Comparison of ENCODE assay signal across 8 cellular contexts in the genomic region with DNA sequence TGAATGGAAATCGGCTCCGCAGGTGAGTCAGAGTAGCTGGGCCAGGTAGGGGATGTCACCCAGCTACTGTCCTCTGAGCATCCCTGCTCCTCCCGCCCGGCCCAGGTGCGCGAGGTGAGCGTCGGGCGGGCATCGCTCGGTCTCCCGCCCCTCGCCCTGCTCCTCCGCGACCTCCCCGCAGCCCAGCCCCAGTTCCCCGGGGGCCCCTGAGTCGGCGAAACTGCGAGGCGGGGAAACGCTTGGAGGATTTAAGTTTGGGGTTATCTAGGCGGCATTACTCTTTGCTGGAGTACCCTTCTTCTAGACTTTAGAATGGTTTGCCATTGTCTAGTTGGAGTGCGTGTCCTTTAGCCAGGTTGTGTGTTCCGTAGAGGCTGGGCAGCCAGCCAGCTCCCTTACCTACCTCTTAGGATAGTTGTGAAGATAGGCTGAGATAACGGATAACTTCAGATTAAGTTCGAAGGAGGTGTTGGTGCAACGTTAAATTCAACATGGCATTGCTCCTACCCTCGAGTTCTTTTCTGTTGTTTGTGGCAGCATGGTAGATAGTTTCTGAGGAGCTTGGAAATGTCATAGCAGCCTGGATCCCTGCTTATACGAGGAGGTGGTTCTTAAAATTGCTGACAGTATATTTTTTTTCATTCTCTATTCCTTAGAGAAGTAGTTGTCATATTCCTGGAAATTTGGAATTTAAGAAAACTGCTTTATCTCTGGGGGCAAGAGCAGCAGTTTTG. TPM values are rescaled to one million over a fixed set of nuclear protein-coding genes. Genes with fewer than 3 reads are reported as not detected.
DNase-seq lines count a peak whose midpoint lies in the region; ATAC-seq and TF ChIP-seq lines count a peak whose summit lies in the region.

No MANE protein-coding gene starts in this region.

- no peak for TF ChIP-seq POLR2A in Peyer's patch (IDR thresholded peaks at IDR 0.05)

- peaks cover 41% of the 10 kb centered on the region for H3K4me1 Mint-ChIP-seq in activated T-cell treated with anti-CD3 and anti-CD28 coated beads, Interleukin-2, amount 50 U/mL, for 72 hours (ENCODE audit: low read depth)
- peaks cover 18 to 35% of the 10 kb centered on the region in 2 donors for H3K4me1 Mint-ChIP-seq in effector memory CD8-positive, alpha-beta T cell (ENCODE audit: low read depth in 2 of 2)

- no peaks in the 10 kb centered on the region for H3K27me3 Mint-ChIP-seq in activated T-cell treated with anti-CD3 and anti-CD28 coated beads, Interleukin-2, amount 50 U/mL, for 72 hours (ENCODE audit: low read depth)
- H3K27me3 Mint-ChIP-seq in effector memory CD8-positive, alpha-beta T cell: no peaks in the 10 kb centered on the region

- peak overlapping the region; percentile 67 to 96 (median 90) for H3K4me3 ChIP-seq in Peyer's patch
- H3K4me3 ChIP-seq in mucosa of descending colon: peak overlapping the region; percentile 70

- no peak for TF ChIP-seq CTCF in Peyer's patch (IDR thresholded peaks at IDR 0.05)
- TF ChIP-seq CTCF in mucosa of descending colon (IDR thresholded peaks at IDR 0.05): no peak

- ATAC-seq in activated T-cell treated with anti-CD3 and anti-CD28 coated beads, Interleukin-2, amount 50 U/mL, for 72 hours (replicated peaks in 1 of 2): no peak
- peak; percentile 22 for ATAC-seq in HG03066 (IDR thresholded peaks at IDR 0.05; ENCODE audit: low read depth, unreplicated experiment)
- ATAC-seq in effector memory CD8-positive, alpha-beta T cell (replicated peaks): no peak
- ATAC-seq in mucosa of descending colon: peak; percentile 58

- H3K9me3 Mint-ChIP-seq in activated T-cell treated with anti-CD3 and anti-CD28 coated beads, Interleukin-2, amount 50 U/mL, for 72 hours: no peaks in the 10 kb centered on the region
- no peaks in the 10 kb centered on the region for H3K9me3 Mint-ChIP-seq in effector memory CD8-positive, alpha-beta T cell

- peak overlapping the region; percentile 94 for H3K4me3 Mint-ChIP-seq in activated T-cell treated with anti-CD3 and anti-CD28 coated beads, Interleukin-2, amount 50 U/mL, for 72 hours
- peak overlapping the region; percentile 86 to 93 for H3K4me3 Mint-ChIP-seq in effector memory CD8-positive, alpha-beta T cell

- H3K27me3 ChIP-seq in Peyer's patch: no peaks in the 10 kb centered on the region

- intact Hi-C loops in mucosa of descending colon (cut with DNase I, micrococcal nuclease): no loop called here

- H3K9me3 ChIP-seq in Peyer's patch (no peaks in the 10 kb centered on the region), mucosa of descending colon (no peaks in the 10 kb centered on the region)

- H3K27ac Mint-ChIP-seq in activated T-cell treated with anti-CD3 and anti-CD28 coated beads, Interleukin-2, amount 50 U/mL, for 72 hours: peak overlapping the region; percentile 72
- H3K27ac Mint-ChIP-seq in effector memory CD8-positive, alpha-beta T cell: peak overlapping the region; percentile 98 to 99

- H3K36me3 ChIP-seq in Peyer's patch (no peaks in the 10 kb centered on the region), mucosa of descending colon (ENCODE audit: low read depth) (no peaks in the 10 kb centered on the region)

- peaks cover 0 to 3% of the 10 kb centered on the region in 2 donors for H3K36me3 Mint-ChIP-seq in activated T-cell treated with anti-CD3 and anti-CD28 coated beads, Interleukin-2, amount 50 U/mL, for 72 hours (ENCODE audit: insufficient read depth in 2 of 2)
- peaks cover 7% of the 10 kb centered on the region for H3K36me3 Mint-ChIP-seq in effector memory CD8-positive, alpha-beta T cell (ENCODE audit: insufficient read depth)

- peaks cover 0 to 21% (median 5%) of the 10 kb centered on the region in 4 donors for H3K4me1 ChIP-seq in Peyer's patch
- peaks cover 14% of the 10 kb centered on the region for H3K4me1 ChIP-seq in mucosa of descending colon (ENCODE audit: low read depth)

- peak overlapping the region; percentile 95 to 99 (median 99) for H3K27ac ChIP-seq in Peyer's patch

- no peak for DNase-seq in activated T-cell treated with anti-CD3 and anti-CD28 coated beads, Interleukin-2, amount 50 U/mL, for 72 hours
- no peak for DNase-seq in activated T-cell treated with anti-CD3 and anti-CD28 coated beads, Interleukin-2, amount 50 U/mL, for 1 hour
- DNase-seq in Peyer's patch: peak in 1 of 3 donors; percentile 56
- DNase-seq in effector memory CD8-positive, alpha-beta T cell: no peak
- DNase-seq in mucosa of descending colon: peak; percentile 47 to 68 (median 56)
- no peak for DNase-seq in NCI-H446 treated with DMSO at 0.1 percent for 48 hours (lab: John Stamatoyannopoulos, UW)
- no peak for DNase-seq in COLO829 (ENCODE audit: low spot score)

RNA-seq across cellular contexts. Expression of a gene that starts 0.7 kb away (rescaled TPM):
- total RNA-seq in activated T-cell treated with anti-CD3 and anti-CD28 coated beads, Interleukin-2, amount 50 U/mL, for 72 hours: 10 to 100 TPM; 30.1 to 35.9 TPM
- total RNA-seq in Peyer's patch (10 to 100 TPM; 12.1 to 33.0 (median 18.6) TPM), mucosa of descending colon (10 to 100 TPM; 16.6 to 34.5 (median 16.9) TPM)

RNA-seq across cellular contexts. Expression of a gene that starts 48.6 kb away (rescaled TPM):
- total RNA-seq in activated T-cell treated with anti-CD3 and anti-CD28 coated beads, Interleukin-2, amount 50 U/mL, for 72 hours: 10 to 100 TPM; 28.6 to 33.0 TPM
- total RNA-seq in Peyer's patch (10 to 100 TPM; 27.0 to 39.7 (median 31.7) TPM), mucosa of descending colon (10 to 100 TPM; 28.6 to 32.0 (median 29.4) TPM)

Comparison
In these comparisons a context has a peak if more than half of its experiments do, and no peak if none do; other contexts are left out.
1. ATAC-seq: peak in HG03066 (single experiment) and mucosa of descending colon (single experiment); none in activated T-cell treated with anti-CD3 and anti-CD28 coated beads, Interleukin-2, amount 50 U/mL, for 72 hours (0 of 2) and effector memory CD8-positive, alpha-beta T cell (single experiment).
2. DNase-seq: peak in mucosa of descending colon (3 of 3); none in activated T-cell treated with anti-CD3 and anti-CD28 coated beads, Interleukin-2, amount 50 U/mL, for 72 hours (0 of 2), activated T-cell treated with anti-CD3 and anti-CD28 coated beads, Interleukin-2, amount 50 U/mL, for 1 hour (single experiment), effector memory CD8-positive, alpha-beta T cell (0 of 3), NCI-H446 treated with DMSO at 0.1 percent for 48 hours (single experiment) and COLO829 (single experiment).